ENCODE assay signal across 11 cellular contexts in genomic region chr3:112115161-112115739, GRCh38. TPM values are rescaled to one million over a fixed set of nuclear protein-coding genes. Genes with fewer than 3 reads are reported as not detected.
DNase-seq lines count a peak whose midpoint lies in the region; ATAC-seq lines count a peak whose summit lies in the region.
"Had no signal": no experiment of that assay in that cellular context is flagged by ENCODE, and none has a peak within 500 bp of the region (broad histone marks: within the 10 kb centered on the region; RNA-seq: fewer than 3 reads in every experiment).

No MANE protein-coding gene starts in this region.

- H3K4me3 ChIP-seq in H7 (ENCODE audit: insufficient read depth, low read depth, low read length): no peak overlapping the region

- H3K4me1 Mint-ChIP-seq in IgD-negative memory B cell: peaks cover 51 to 62% (median 61%) of the 10 kb centered on the region in 3 donors

- H3K36me3 ChIP-seq in H7 (replicated peaks; ENCODE audit: control insufficient read depth, insufficient read depth, low read length): peaks cover 1% of the 10 kb centered on the region

- H3K27ac Mint-ChIP-seq in IgD-negative memory B cell: peak overlapping the region in 2 of 3 donors; percentile 49 to 94

- in situ Hi-C loops in KBM-7 (cut with MboI; ENCODE audit: low pct_unique_long_range_greater_than_20kb, low sequenced_read_pairs): no loop called here

- H3K9me3 Mint-ChIP-seq in IgD-negative memory B cell: no peaks in the 10 kb centered on the region

- no peaks in the 10 kb centered on the region for H3K27me3 ChIP-seq in H7 (ENCODE audit: control insufficient read depth, insufficient read depth, low read length)

- no peaks in the 10 kb centered on the region for H3K36me3 Mint-ChIP-seq in IgD-negative memory B cell

- H3K27me3 Mint-ChIP-seq in IgD-negative memory B cell: no peaks in the 10 kb centered on the region

- ATAC-seq in GM18520 (IDR thresholded peaks at IDR 0.05; ENCODE audit: unreplicated experiment): peak; percentile 35
- ATAC-seq in HG02623 (IDR thresholded peaks at IDR 0.05; ENCODE audit: unreplicated experiment): peak; percentile 37

- DNase-seq in AG20443 (ENCODE audit: low spot score): peak; percentile 21
- DNase-seq in H7: no peak
- DNase-seq in SIG-M5 (lab: John Stamatoyannopoulos, UW): no peak
- no peak for DNase-seq in GM19240 (ENCODE audit: insufficient read length, low spot score)
- DNase-seq in KBM-7: no peak
- DNase-seq: activated gamma-delta T cell treated with Interleukin-2 at 50 U/mL for 16 hours, NCI-H226, occipital lobe had no signal

- H3K4me3 Mint-ChIP-seq in IgD-negative memory B cell: peak overlapping the region in 2 of 4 donors; percentile 23 to 84

RNA-seq across cellular contexts. Expression of gene GCSAM, which starts 17.8 kb away (rescaled TPM):
- polyA plus RNA-seq in IgD-negative memory B cell: 34.0 TPM
- not detected in 2 replicates for total RNA-seq in H7 (2014; rRNA removed; shearing (Covaris generic))
- total RNA-seq: occipital lobe had no signal

RNA-seq across cellular contexts. Expression of gene C3orf52, which starts 29.1 kb away (rescaled TPM):
- polyA plus RNA-seq in IgD-negative memory B cell: 0.50 TPM
- total RNA-seq in H7 (2014; rRNA removed; shearing (Covaris generic)): 9.7 and 11.3 TPM in 2 replicates
